In genomic region chr3:148797822-148798221, GRCh38 we compare ENCODE assay signal across 32 cellular contexts. TPM values are rescaled to one million over a fixed set of nuclear protein-coding genes. Genes with fewer than 3 reads are reported as not detected.
"Had no signal": no experiment of that assay in that cellular context is flagged by ENCODE, and none has a peak within 500 bp of the region (broad histone marks: within the 10 kb centered on the region; RNA-seq: fewer than 3 reads in every experiment).

No MANE protein-coding gene starts in this region.

- H3K27me3 Mint-ChIP-seq: activated B cell treated with CpG ODN at 0.5 μM for 24 hours; activated CD8-positive, alpha-beta T cell treated with anti-CD3 and anti-CD28 coated beads for 36 hours; progenitor cell of endocrine pancreas had no signal

- H3K9me3 ChIP-seq: ovary, right lobe of liver, testis, transverse colon had no signal

- H3K4me1 Mint-ChIP-seq: activated B cell treated with CpG ODN at 0.5 μM for 24 hours; activated T-helper 17 cell treated with anti-CD3 and anti-CD28 coated beads, Interleukin-2, amount 50 U/mL, for 72 hours; immature natural killer cell; naive thymus-derived CD4-positive, alpha-beta T cell had no signal

- ATAC-seq: activated CD8-positive, alpha-beta T cell treated with anti-CD3 and anti-CD28 coated beads for 36 hours; activated T-cell treated with anti-CD3 and anti-CD28 coated beads, Interleukin-2, amount 50 U/mL, for 4 hours; activated T-helper 17 cell treated with anti-CD3 and anti-CD28 coated beads, Interleukin-2, amount 50 U/mL, for 72 hours; effector memory CD8-positive, alpha-beta T cell; esophagus mucosa; left colon; naive thymus-derived CD4-positive, alpha-beta T cell; right lobe of liver had no signal

- H3K27ac Mint-ChIP-seq: activated B cell treated with CpG ODN at 0.5 μM for 24 hours; activated CD8-positive, alpha-beta T cell treated with anti-CD3 and anti-CD28 coated beads for 36 hours; activated T-helper 17 cell treated with anti-CD3 and anti-CD28 coated beads, Interleukin-2, amount 50 U/mL, for 72 hours; effector memory CD8-positive, alpha-beta T cell; immature natural killer cell; naive thymus-derived CD4-positive, alpha-beta T cell; progenitor cell of endocrine pancreas had no signal

- H3K36me3 Mint-ChIP-seq: immature natural killer cell; naive thymus-derived CD4-positive, alpha-beta T cell had no signal

- DNase-seq: activated B cell treated with CpG ODN at 0.5 μM for 24 hours; activated CD4-positive, alpha-beta T cell treated with anti-CD3 and anti-CD28 coated beads, Interleukin-2, amount 50 U/mL, for 1 hour; activated CD8-positive, alpha-beta T cell treated with anti-CD3 and anti-CD28 coated beads for 36 hours; activated gamma-delta T cell treated with Interleukin-2 at 50 U/mL for 16 hours; activated naive CD4-positive, alpha-beta T cell treated with anti-CD3 and anti-CD28 coated beads, Interleukin-2, amount 50 U/mL, for 16 hours; activated T-cell treated with anti-CD3 and anti-CD28 coated beads, Interleukin-2, amount 50 U/mL, for 4 hours; amniotic stem cell; brain microvascular endothelial cell; effector memory CD8-positive, alpha-beta T cell; foreskin fibroblast; head of caudate nucleus; hippocampal formation; immature natural killer cell; kidney; left colon; mammary epithelial cell; naive thymus-derived CD4-positive, alpha-beta T cell; ovary; right lobe of liver; stimulated activated CD4-positive, alpha-beta T cell treated with anti-CD3 and anti-CD28 coated beads, Interleukin-2, amount 100 ng/mL, for 48 hours; stimulated activated naive CD4-positive, alpha-beta T cell treated with Interleukin-2 at 50 U/mL for 16 hours; testis; transverse colon had no signal

- FAIRE-seq: astrocyte, endothelial cell of umbilical vein, kidney, urothelium cell line had no signal

- H3K4me3 Mint-ChIP-seq: activated B cell treated with CpG ODN at 0.5 μM for 24 hours; activated CD8-positive, alpha-beta T cell treated with anti-CD3 and anti-CD28 coated beads for 36 hours; activated T-cell treated with anti-CD3 and anti-CD28 coated beads, Interleukin-2, amount 50 U/mL, for 4 hours; activated T-helper 17 cell treated with anti-CD3 and anti-CD28 coated beads, Interleukin-2, amount 50 U/mL, for 72 hours; effector memory CD8-positive, alpha-beta T cell; immature natural killer cell; naive thymus-derived CD4-positive, alpha-beta T cell had no signal

RNA-seq across cellular contexts. Expression of gene CPB1, which starts 29.8 kb away (rescaled TPM):
- total RNA-seq: activated B cell treated with CpG ODN at 0.5 μM for 24 hours; activated CD8-positive, alpha-beta T cell treated with anti-CD3 and anti-CD28 coated beads for 36 hours; activated T-helper 17 cell treated with anti-CD3 and anti-CD28 coated beads, Interleukin-2, amount 50 U/mL, for 72 hours; astrocyte; cardiac septum; cerebellum; endothelial cell of umbilical vein; esophagus mucosa; mammary epithelial cell; naive thymus-derived CD4-positive, alpha-beta T cell; progenitor cell of endocrine pancreas; renal cortical epithelial cell had no signal
- polyA plus RNA-seq: endothelial cell of umbilical vein; immature natural killer cell; mammary epithelial cell; naive thymus-derived CD4-positive, alpha-beta T cell had no signal
